9 cellular contexts compared by ENCODE assay signal in genomic region chr1:26351591-26352337, GRCh38. TPM values are rescaled to one million over a fixed set of nuclear protein-coding genes. Genes with fewer than 3 reads are reported as not detected.
DNase-seq lines count a peak whose midpoint lies in the region; ATAC-seq, FAIRE-seq and TF ChIP-seq lines count a peak whose summit lies in the region.
"Had no signal": no experiment of that assay in that cellular context is flagged by ENCODE, and none has a peak within 500 bp of the region (broad histone marks: within the 10 kb centered on the region; RNA-seq: fewer than 3 reads in every experiment).

No MANE protein-coding gene starts in this region.

- H3K36me3 Mint-ChIP-seq in Calu3 (ENCODE audit: insufficient read depth, unreplicated experiment), result peaks cover 27% of the 10 kb centered on the region

- WGBS in HepG2 (ENCODE audit: low lambda C conversion rate), result 13% methylated on average over 10 of the region's 12 CpGs

- peaks cover 5% of the 10 kb centered on the region for H3K79me2 ChIP-seq in HepG2 (ENCODE audit: insufficient read depth, low read length)

- no peak; a peak in 2 of 4 replicates for TF ChIP-seq EP300 in HepG2 (IDR thresholded peaks at IDR 0.05; ENCODE audit: low read depth in 2 of 2, low read length in 2 of 2)
- peak; percentile 68; the same call in 1 of the 2 replicates for TF ChIP-seq EP300 in HepG2 (CRISPR knock-in tag; IDR thresholded peaks at IDR 0.05; ENCODE audit: borderline replicate concordance)

- no peaks in the 10 kb centered on the region for H3K9me3 ChIP-seq in RWPE2 (ENCODE audit: severe bottlenecking)
- no peaks in the 10 kb centered on the region for H3K9me3 ChIP-seq in HepG2 (ENCODE audit: low read length)
- H3K9me3 ChIP-seq: SK-N-SH had no signal

- H3K4me1 Mint-ChIP-seq in Calu3 (ENCODE audit: low read depth, unreplicated experiment), result peaks cover 33% of the 10 kb centered on the region

- peak; percentile 37 for TF ChIP-seq RAD21 in HepG2 (CRISPR knock-in tag; IDR thresholded peaks at IDR 0.05)

- no peaks in the 10 kb centered on the region for H3K9me3 Mint-ChIP-seq in Calu3 (ENCODE audit: low read depth, unreplicated experiment)

- BruUV-seq in Calu3 (replicated peaks; lab: Mats Ljungman, UMichigan) (TSS peak; percentile 1), HepG2 (replicated peaks; lab: Mats Ljungman, UMichigan) (no TSS peak)

- H3K27me3 ChIP-seq in RWPE2 (ENCODE audit: insufficient read depth, poor library complexity, severe bottlenecking) (no peaks in the 10 kb centered on the region), HepG2 (ENCODE audit: control insufficient read depth in 1 of 2, insufficient read depth in 2 of 2, low read length in 2 of 2) (no peaks in the 10 kb centered on the region)

- TF ChIP-seq POLR2A in HepG2 (IDR thresholded peaks at IDR 0.05; ENCODE audit: insufficient read depth in 1 of 2, low read depth in 2 of 2, low read length in 2 of 2), result peak in 1 of 2 experiments; percentile 56; a peak in 2 of 4 replicates

- H3K27ac Mint-ChIP-seq in Calu3 (ENCODE audit: unreplicated experiment), result peak overlapping the region; percentile 84

- no peaks in the 10 kb centered on the region for H4K20me1 ChIP-seq in HepG2 (ENCODE audit: insufficient read depth, low read length)

- no peak overlapping the region for H2AFZ ChIP-seq in HepG2 (ENCODE audit: low read length)

- POLR2A ChIA-PET in HepG2 (lab: Yijun Ruan, JAX), result interaction anchor here (0.6 to 4.0 kb wide), 16 partner anchors 7 to 118 kb away, joined by 3 to 65 read pairs (median 4); partner anchors contain the start of genes CEP85, SH3BGRL3 and UBXN11

- TF ChIP-seq CTCF in Calu3 (IDR thresholded peaks at IDR 0.05; ENCODE audit: unreplicated experiment) (no peak), RWPE2 (IDR thresholded peaks at IDR 0.05; ENCODE audit: poor library complexity, severe bottlenecking) (no peak), HepG2 (CRISPR knock-in tag; IDR thresholded peaks at IDR 0.05) (no peak)

- H3K27ac ChIP-seq in RWPE2 (ENCODE audit: poor library complexity, severe bottlenecking) (peak overlapping the region; percentile 85), HepG2 (ENCODE audit: extremely low read length, insufficient read depth, low read length) (peak overlapping the region; percentile 100)

- CTCF ChIA-PET in Calu3 (lab: Charles Lee) (no interaction called here), HepG2 (lab: Yijun Ruan, JAX; ENCODE audit: low intra/inter-chr PET ratio, low total read pairs) (no interaction called here)

- H3K9ac ChIP-seq in HepG2 (ENCODE audit: insufficient read depth, low read depth, low read length), result peak overlapping the region; percentile 97
- H3K9ac ChIP-seq: SK-N-SH had no signal

- in situ Hi-C loops in HepG2 (cut with HindIII; ENCODE audit: extremely low pct_ligation_motif_present, low pct_unique_long_range_greater_than_20kb), result no loop called here

- peak; percentile 59 for ATAC-seq in RWPE2 (ENCODE audit: low read depth)
- ATAC-seq in HepG2, result peak; percentile 86

- H3K27me3 Mint-ChIP-seq in Calu3 (ENCODE audit: unreplicated experiment), result no peaks in the 10 kb centered on the region

- peak overlapping the region; percentile 90 for H3K4me2 ChIP-seq in HepG2 (ENCODE audit: low read depth, low read length)
- H3K4me2 ChIP-seq: SK-N-SH had no signal

- no peak overlapping the region for H3K4me3 ChIP-seq in RWPE2 (ENCODE audit: severe bottlenecking)
- H3K4me3 ChIP-seq in HepG2 (replicated peaks in 1 of 3; ENCODE audit: insufficient read depth in 1 of 3, low read depth in 2 of 3, low read length in 3 of 3), result peak overlapping the region in 2 of 3 experiments; percentile 34 to 64; a peak in 4 of 6 replicates

- no peak for FAIRE-seq in HepG2 (lab: Jason Lieb, UNC)

- H3K4me1 ChIP-seq in RWPE2 (ENCODE audit: insufficient read depth, poor library complexity, severe bottlenecking), result peaks cover 53% of the 10 kb centered on the region
- peaks cover 89% of the 10 kb centered on the region for H3K4me1 ChIP-seq in HepG2 (ENCODE audit: insufficient read depth, low read length)

- DNase-seq in Calu3, result peak; percentile 62
- DNase-seq in RWPE2 (ENCODE audit: low spot score), result peak; percentile 92
- DNase-seq in HepG2 (ENCODE audit: low spot score), result peak; percentile 97
- DNase-seq in hippocampal formation (lab: John Stamatoyannopoulos, UW), result no peak
- DNase-seq in DMS153 (lab: John Stamatoyannopoulos, UW), result no peak
- DNase-seq in NCI-H524 (lab: John Stamatoyannopoulos, UW), result no peak
- DNase-seq: cerebellar nuclear complex, posterior cingulate gyrus, SK-N-SH had no signal

- peak overlapping the region; percentile 57 for H3K4me3 Mint-ChIP-seq in Calu3 (ENCODE audit: low read depth, unreplicated experiment)

- intact Hi-C loops in Calu3 (cut with micrococcal nuclease; ENCODE audit: unreplicated experiment) (no loop called here), HepG2 (cut with micrococcal nuclease; ENCODE audit: unreplicated experiment) (loop anchor here (1.0 to 2.0 kb wide), 2 partner anchors 8 to 45 kb away; partner anchors contain the start of gene UBXN11)

- no peaks in the 10 kb centered on the region for H3K36me3 ChIP-seq in RWPE2 (ENCODE audit: low read depth)
- H3K36me3 ChIP-seq in HepG2 (replicated peaks in 1 of 2; ENCODE audit: control insufficient read depth in 1 of 2, insufficient read depth in 2 of 2, low read length in 2 of 2), result no peaks in the 10 kb centered on the region

RNA-seq across cellular contexts. Expression of gene CRYBG2, which starts 2.2 kb away (rescaled TPM):
- total RNA-seq in Calu3 (2022), result 6.4 and 17.6 TPM in 2 replicates
- total RNA-seq in HepG2 (2016; rRNA removed; fragmentation: Illumina TruSeq; extraction: Trizol), result 0.39 and 1.3 TPM in 2 replicates
- 0.18 TPM in 1 of 2 replicates, not detected in the other for total RNA-seq in HepG2 (2016; cell fraction: cytosol; rRNA removed; fragmentation: Illumina TruSeq; extraction: Trizol; ENCODE audit: low read depth)
- total RNA-seq in HepG2 (2016; cell fraction: insoluble cytoplasmic fraction; rRNA removed; fragmentation: Illumina TruSeq; extraction: Trizol), result 0.86 and 1.1 TPM in 2 replicates
- 0.48 and 0.87 TPM in 2 replicates for total RNA-seq in HepG2 (2016; cell fraction: membrane; rRNA removed; fragmentation: Illumina TruSeq; extraction: Trizol)
- 2.3 TPM in 2 replicates for total RNA-seq in HepG2 (2016; cell fraction: nucleus; rRNA removed; fragmentation: Illumina TruSeq; extraction: Trizol)
- polyA plus RNA-seq in HepG2 (2011; rRNA removed), result 2.9 and 4.7 TPM in 2 replicates
- polyA plus RNA-seq in HepG2 (2011; cell fraction: cytosol; rRNA removed), result 2.0 and 2.5 TPM in 2 replicates
- 16.5 and 19.4 TPM in 2 replicates for polyA plus RNA-seq in HepG2 (2011; cell fraction: nucleus; rRNA removed)
- 2.7 and 3.8 TPM in 2 replicates for polyA plus RNA-seq in HepG2 (2012)
- 0.12 and 0.98 TPM in 2 replicates for polyA plus RNA-seq in HepG2 (2016; cell fraction: cytosol; fragmentation: Illumina TruSeq; extraction: Trizol; ENCODE audit: low read depth)
- polyA plus RNA-seq in HepG2 (2016; cell fraction: insoluble cytoplasmic fraction; fragmentation: Illumina TruSeq; extraction: Trizol; ENCODE audit: low read depth), result 1.7 and 1.8 TPM in 2 replicates
- polyA plus RNA-seq in HepG2 (2016; cell fraction: membrane; fragmentation: Illumina TruSeq; extraction: Trizol; ENCODE audit: low read depth), result 0.48 and 0.79 TPM in 2 replicates
- 3.4 and 8.9 TPM in 2 replicates for polyA plus RNA-seq in HepG2 (2016; cell fraction: nucleus; fragmentation: Illumina TruSeq; extraction: Trizol; ENCODE audit: insufficient read depth, low read depth)
- 3.5 and 7.2 TPM in 2 replicates for polyA minus RNA-seq in HepG2 (2011; rRNA and poly(A)+ RNA removed; ENCODE audit: low replicate concordance)
- polyA minus RNA-seq in HepG2 (2011; cell fraction: cytosol; rRNA and poly(A)+ RNA removed), result 3.4 and 5.1 TPM in 2 replicates
- polyA minus RNA-seq in HepG2 (2011; cell fraction: nucleus; rRNA and poly(A)+ RNA removed), result 7.6 and 9.4 TPM in 2 replicates

RNA-seq across cellular contexts. Expression of gene ZNF683, which starts 20.8 kb away (rescaled TPM):
- total RNA-seq in Calu3 (2022) (not detected in 2 replicates), HepG2 (2016; rRNA removed; fragmentation: Illumina TruSeq; extraction: Trizol) (not detected in 2 replicates)
- not detected in 2 replicates for total RNA-seq in HepG2 (2016; cell fraction: cytosol; rRNA removed; fragmentation: Illumina TruSeq; extraction: Trizol; ENCODE audit: low read depth)
- not detected in 2 replicates for total RNA-seq in HepG2 (2016; cell fraction: insoluble cytoplasmic fraction; rRNA removed; fragmentation: Illumina TruSeq; extraction: Trizol)
- not detected in 2 replicates for total RNA-seq in HepG2 (2016; cell fraction: membrane; rRNA removed; fragmentation: Illumina TruSeq; extraction: Trizol)
- not detected in 2 replicates for total RNA-seq in HepG2 (2016; cell fraction: nucleus; rRNA removed; fragmentation: Illumina TruSeq; extraction: Trizol)
- not detected in 2 replicates for polyA plus RNA-seq in HepG2 (2011; rRNA removed)
- not detected in 2 replicates for polyA plus RNA-seq in HepG2 (2011; cell fraction: cytosol; rRNA removed)
- polyA plus RNA-seq in HepG2 (2011; cell fraction: nucleus; rRNA removed), result not detected in 2 replicates
- not detected in 2 replicates for polyA plus RNA-seq in HepG2 (2012)
- polyA plus RNA-seq in HepG2 (2016; cell fraction: cytosol; fragmentation: Illumina TruSeq; extraction: Trizol; ENCODE audit: low read depth), result not detected in 2 replicates
- not detected in 2 replicates for polyA plus RNA-seq in HepG2 (2016; cell fraction: insoluble cytoplasmic fraction; fragmentation: Illumina TruSeq; extraction: Trizol; ENCODE audit: low read depth)
- polyA plus RNA-seq in HepG2 (2016; cell fraction: membrane; fragmentation: Illumina TruSeq; extraction: Trizol; ENCODE audit: low read depth), result not detected in 2 replicates
- not detected in 2 replicates for polyA plus RNA-seq in HepG2 (2016; cell fraction: nucleus; fragmentation: Illumina TruSeq; extraction: Trizol; ENCODE audit: insufficient read depth, low read depth)
- not detected in 2 replicates for polyA minus RNA-seq in HepG2 (2011; rRNA and poly(A)+ RNA removed; ENCODE audit: low replicate concordance)
- not detected in 2 replicates for polyA minus RNA-seq in HepG2 (2011; cell fraction: cytosol; rRNA and poly(A)+ RNA removed)
- polyA minus RNA-seq in HepG2 (2011; cell fraction: nucleus; rRNA and poly(A)+ RNA removed), result not detected in 2 replicates
- polyA plus RNA-seq: SK-N-SH had no signal

RNA-seq across cellular contexts. Expression of gene CD52, which starts 34.0 kb away (rescaled TPM):
- total RNA-seq in Calu3 (2022) (not detected in 2 replicates), HepG2 (2016; rRNA removed; fragmentation: Illumina TruSeq; extraction: Trizol) (not detected in 2 replicates)
- not detected in 2 replicates for total RNA-seq in HepG2 (2016; cell fraction: cytosol; rRNA removed; fragmentation: Illumina TruSeq; extraction: Trizol; ENCODE audit: low read depth)
- total RNA-seq in HepG2 (2016; cell fraction: insoluble cytoplasmic fraction; rRNA removed; fragmentation: Illumina TruSeq; extraction: Trizol), result not detected in 2 replicates
- total RNA-seq in HepG2 (2016; cell fraction: membrane; rRNA removed; fragmentation: Illumina TruSeq; extraction: Trizol), result not detected in 2 replicates
- total RNA-seq in HepG2 (2016; cell fraction: nucleus; rRNA removed; fragmentation: Illumina TruSeq; extraction: Trizol), result not detected in 2 replicates
- 0.32 and 0.93 TPM in 2 replicates for polyA plus RNA-seq in HepG2 (2011; rRNA removed)
- polyA plus RNA-seq in HepG2 (2011; cell fraction: cytosol; rRNA removed), result 0.81 TPM in 2 replicates
- not detected in 2 replicates for polyA plus RNA-seq in HepG2 (2011; cell fraction: nucleus; rRNA removed)
- polyA plus RNA-seq in HepG2 (2012), result not detected in 2 replicates
- polyA plus RNA-seq in HepG2 (2016; cell fraction: cytosol; fragmentation: Illumina TruSeq; extraction: Trizol; ENCODE audit: low read depth), result not detected in 2 replicates
- not detected in 2 replicates for polyA plus RNA-seq in HepG2 (2016; cell fraction: insoluble cytoplasmic fraction; fragmentation: Illumina TruSeq; extraction: Trizol; ENCODE audit: low read depth)
- not detected in 2 replicates for polyA plus RNA-seq in HepG2 (2016; cell fraction: membrane; fragmentation: Illumina TruSeq; extraction: Trizol; ENCODE audit: low read depth)
- not detected in 2 replicates for polyA plus RNA-seq in HepG2 (2016; cell fraction: nucleus; fragmentation: Illumina TruSeq; extraction: Trizol; ENCODE audit: insufficient read depth, low read depth)
- 0.44 and 1.2 TPM in 2 replicates for polyA minus RNA-seq in HepG2 (2011; rRNA and poly(A)+ RNA removed; ENCODE audit: low replicate concordance)
- polyA minus RNA-seq in HepG2 (2011; cell fraction: cytosol; rRNA and poly(A)+ RNA removed), result not detected in 2 replicates
- polyA minus RNA-seq in HepG2 (2011; cell fraction: nucleus; rRNA and poly(A)+ RNA removed), result not detected in 2 replicates
- polyA plus RNA-seq: SK-N-SH had no signal

RNA-seq across cellular contexts. Expression of gene UBXN11, which starts 45.3 kb away (rescaled TPM):
- 24.0 and 32.0 TPM in 2 replicates for total RNA-seq in Calu3 (2022)
- total RNA-seq in HepG2 (2016; rRNA removed; fragmentation: Illumina TruSeq; extraction: Trizol), result 3.2 and 9.3 TPM in 2 replicates
- total RNA-seq in HepG2 (2016; cell fraction: cytosol; rRNA removed; fragmentation: Illumina TruSeq; extraction: Trizol; ENCODE audit: low read depth), result 4.9 and 5.3 TPM in 2 replicates
- total RNA-seq in HepG2 (2016; cell fraction: insoluble cytoplasmic fraction; rRNA removed; fragmentation: Illumina TruSeq; extraction: Trizol), result 3.0 and 8.5 TPM in 2 replicates
- total RNA-seq in HepG2 (2016; cell fraction: membrane; rRNA removed; fragmentation: Illumina TruSeq; extraction: Trizol), result 4.4 and 5.7 TPM in 2 replicates
- total RNA-seq in HepG2 (2016; cell fraction: nucleus; rRNA removed; fragmentation: Illumina TruSeq; extraction: Trizol), result 15.9 and 19.3 TPM in 2 replicates
- 10.3 and 10.4 TPM in 2 replicates for polyA plus RNA-seq in HepG2 (2011; rRNA removed)
- 3.0 and 5.8 TPM in 2 replicates for polyA plus RNA-seq in HepG2 (2011; cell fraction: cytosol; rRNA removed)
- polyA plus RNA-seq in HepG2 (2011; cell fraction: nucleus; rRNA removed), result 81.6 and 111 TPM in 2 replicates
- polyA plus RNA-seq in HepG2 (2012), result 4.8 and 5.2 TPM in 2 replicates
- polyA plus RNA-seq in HepG2 (2016; cell fraction: cytosol; fragmentation: Illumina TruSeq; extraction: Trizol; ENCODE audit: low read depth), result 7.2 and 9.0 TPM in 2 replicates
- 6.4 and 8.0 TPM in 2 replicates for polyA plus RNA-seq in HepG2 (2016; cell fraction: insoluble cytoplasmic fraction; fragmentation: Illumina TruSeq; extraction: Trizol; ENCODE audit: low read depth)
- 8.8 and 9.0 TPM in 2 replicates for polyA plus RNA-seq in HepG2 (2016; cell fraction: membrane; fragmentation: Illumina TruSeq; extraction: Trizol; ENCODE audit: low read depth)
- polyA plus RNA-seq in HepG2 (2016; cell fraction: nucleus; fragmentation: Illumina TruSeq; extraction: Trizol; ENCODE audit: insufficient read depth, low read depth), result 64.2 and 68.2 TPM in 2 replicates
- 4.3 and 43.2 TPM in 2 replicates for polyA minus RNA-seq in HepG2 (2011; rRNA and poly(A)+ RNA removed; ENCODE audit: low replicate concordance)
- 1.2 and 2.0 TPM in 2 replicates for polyA minus RNA-seq in HepG2 (2011; cell fraction: cytosol; rRNA and poly(A)+ RNA removed)
- polyA minus RNA-seq in HepG2 (2011; cell fraction: nucleus; rRNA and poly(A)+ RNA removed), result 8.6 and 11.5 TPM in 2 replicates

RNA-seq across cellular contexts. Expression of gene LIN28A, which starts 58.9 kb away (rescaled TPM):
- total RNA-seq in Calu3 (2022) (not detected in 2 replicates), HepG2 (2016; rRNA removed; fragmentation: Illumina TruSeq; extraction: Trizol) (0.04 TPM in 1 of 2 replicates, not detected in the other)
- total RNA-seq in HepG2 (2016; cell fraction: cytosol; rRNA removed; fragmentation: Illumina TruSeq; extraction: Trizol; ENCODE audit: low read depth), result not detected in 2 replicates
- total RNA-seq in HepG2 (2016; cell fraction: insoluble cytoplasmic fraction; rRNA removed; fragmentation: Illumina TruSeq; extraction: Trizol), result 0.02 TPM in 1 of 2 replicates, not detected in the other
- total RNA-seq in HepG2 (2016; cell fraction: membrane; rRNA removed; fragmentation: Illumina TruSeq; extraction: Trizol), result not detected in 2 replicates
- total RNA-seq in HepG2 (2016; cell fraction: nucleus; rRNA removed; fragmentation: Illumina TruSeq; extraction: Trizol), result not detected in 2 replicates
- polyA plus RNA-seq in HepG2 (2011; rRNA removed), result 0.01 TPM in 1 of 2 replicates, not detected in the other
- 0.01 TPM in 1 of 2 replicates, not detected in the other for polyA plus RNA-seq in HepG2 (2011; cell fraction: cytosol; rRNA removed)
- 0.05 and 0.07 TPM in 2 replicates for polyA plus RNA-seq in HepG2 (2011; cell fraction: nucleus; rRNA removed)
- polyA plus RNA-seq in HepG2 (2012), result 0.05 TPM in 1 of 2 replicates, not detected in the other
- not detected in 2 replicates for polyA plus RNA-seq in HepG2 (2016; cell fraction: cytosol; fragmentation: Illumina TruSeq; extraction: Trizol; ENCODE audit: low read depth)
- not detected in 2 replicates for polyA plus RNA-seq in HepG2 (2016; cell fraction: insoluble cytoplasmic fraction; fragmentation: Illumina TruSeq; extraction: Trizol; ENCODE audit: low read depth)
- not detected in 2 replicates for polyA plus RNA-seq in HepG2 (2016; cell fraction: membrane; fragmentation: Illumina TruSeq; extraction: Trizol; ENCODE audit: low read depth)
- polyA plus RNA-seq in HepG2 (2016; cell fraction: nucleus; fragmentation: Illumina TruSeq; extraction: Trizol; ENCODE audit: insufficient read depth, low read depth), result not detected in 2 replicates
- polyA minus RNA-seq in HepG2 (2011; rRNA and poly(A)+ RNA removed; ENCODE audit: low replicate concordance), result 0.04 TPM in 1 of 2 replicates, not detected in the other
- not detected in 2 replicates for polyA minus RNA-seq in HepG2 (2011; cell fraction: cytosol; rRNA and poly(A)+ RNA removed)
- polyA minus RNA-seq in HepG2 (2011; cell fraction: nucleus; rRNA and poly(A)+ RNA removed), result not detected in 2 replicates
- polyA plus RNA-seq: SK-N-SH had no signal

Comparison
In these comparisons a context has a peak if more than half of its experiments do, and no peak if none do; other contexts are left out.
1. DNase-seq: peak in Calu3 (single experiment), RWPE2 (single experiment) and HepG2 (single experiment); none in hippocampal formation (0 of 2), DMS153 (single experiment) and NCI-H524 (0 of 2).